ENCODE assay signal across 24 cellular contexts in the genomic region with DNA sequence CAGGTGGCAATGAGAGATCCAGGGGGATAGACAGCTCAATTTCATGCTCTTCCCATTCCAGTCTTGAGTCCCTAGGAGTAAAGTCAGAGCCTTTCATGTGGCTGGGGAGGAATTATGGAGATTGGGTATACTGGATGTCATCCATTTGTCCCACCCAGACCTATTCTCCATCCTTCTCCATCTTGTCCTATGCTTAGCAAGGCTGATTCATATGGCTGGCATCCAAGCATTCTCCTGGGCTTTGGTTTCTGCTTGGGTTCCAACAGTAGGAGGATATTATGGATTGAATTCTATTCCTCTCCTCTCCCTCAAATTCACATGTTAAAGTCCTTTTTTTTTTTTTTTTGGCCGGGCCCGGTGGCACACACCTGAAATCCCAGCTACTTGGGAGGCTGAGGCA. TPM values are rescaled to one million over a fixed set of nuclear protein-coding genes. Genes with fewer than 3 reads are reported as not detected.
"Had no signal": no experiment of that assay in that cellular context is flagged by ENCODE, and none has a peak within 500 bp of the region (broad histone marks: within the 10 kb centered on the region; RNA-seq: fewer than 3 reads in every experiment).

No MANE protein-coding gene starts in this region.

- H3K4me3 ChIP-seq: dorsolateral prefrontal cortex, lung, psoas muscle, right lobe of liver, stomach had no signal

- H3K36me3 ChIP-seq: right lobe of liver had no signal

- H2AFZ ChIP-seq: parathyroid adenoma had no signal

- H3K9me3 ChIP-seq: psoas muscle, right lobe of liver, stomach had no signal

- H3K27ac Mint-ChIP-seq: natural killer cell treated with Interleukin-12 subunit alpha and Interleukin-12 subunit beta and Interleukin-15 and Interleukin-18, amount 100 ng/mL, for 72 hours had no signal

- H3K36me3 Mint-ChIP-seq: immature natural killer cell; natural killer cell treated with Interleukin-12 subunit alpha and Interleukin-12 subunit beta and Interleukin-15 and Interleukin-18, amount 100 ng/mL, for 72 hours had no signal

- H3K79me2 ChIP-seq: parathyroid adenoma had no signal

- H3K4me3 Mint-ChIP-seq: immature natural killer cell; natural killer cell treated with Interleukin-12 subunit alpha and Interleukin-12 subunit beta and Interleukin-15 and Interleukin-18, amount 100 ng/mL, for 72 hours had no signal

- ATAC-seq: foreskin keratinocyte; left cardiac atrium; left ventricle myocardium superior; natural killer cell treated with Interleukin-12 subunit alpha and Interleukin-12 subunit beta and Interleukin-15 and Interleukin-18, amount 100 ng/mL, for 72 hours; psoas muscle; right lobe of liver had no signal

- H3K9me3 Mint-ChIP-seq: immature natural killer cell; natural killer cell treated with Interleukin-12 subunit alpha and Interleukin-12 subunit beta and Interleukin-15 and Interleukin-18, amount 100 ng/mL, for 72 hours had no signal

- H3K27ac ChIP-seq: foreskin keratinocyte, parathyroid adenoma, psoas muscle, right lobe of liver, stomach had no signal

- H3K27me3 ChIP-seq: dorsolateral prefrontal cortex, foreskin keratinocyte, right lobe of liver, stomach had no signal

- DNase-seq: cortex of kidney; dorsolateral prefrontal cortex; effector CD8-positive, alpha-beta T cell; foreskin keratinocyte; immature natural killer cell; kidney; left cardiac atrium; left ventricle myocardium superior; mesenchymal stem cell; midbrain; occipital lobe; psoas muscle; retina; right lobe of liver; stimulated activated CD4-positive, alpha-beta T cell treated with anti-CD3 and anti-CD28 coated beads, Interleukin-2, amount 100 ng/mL, for 24 hours; stimulated activated naive CD4-positive, alpha-beta T cell; stomach; trophoblast cell had no signal

- H3K4me1 ChIP-seq: foreskin keratinocyte, parathyroid adenoma had no signal

- H3K9ac ChIP-seq: parathyroid adenoma had no signal

- H3K27me3 Mint-ChIP-seq: natural killer cell treated with Interleukin-12 subunit alpha and Interleukin-12 subunit beta and Interleukin-15 and Interleukin-18, amount 100 ng/mL, for 72 hours had no signal

RNA-seq across cellular contexts. Expression of gene MPL, which starts 17.3 kb away (rescaled TPM):
- total RNA-seq: fibroblast of lung; foreskin keratinocyte; natural killer cell treated with Interleukin-12 subunit alpha and Interleukin-12 subunit beta and Interleukin-15 and Interleukin-18, amount 100 ng/mL, for 72 hours; occipital lobe; skeletal muscle tissue; stomach; urinary bladder had no signal
